Comparison of ENCODE assay signal across 27 cellular contexts in the genomic region with DNA sequence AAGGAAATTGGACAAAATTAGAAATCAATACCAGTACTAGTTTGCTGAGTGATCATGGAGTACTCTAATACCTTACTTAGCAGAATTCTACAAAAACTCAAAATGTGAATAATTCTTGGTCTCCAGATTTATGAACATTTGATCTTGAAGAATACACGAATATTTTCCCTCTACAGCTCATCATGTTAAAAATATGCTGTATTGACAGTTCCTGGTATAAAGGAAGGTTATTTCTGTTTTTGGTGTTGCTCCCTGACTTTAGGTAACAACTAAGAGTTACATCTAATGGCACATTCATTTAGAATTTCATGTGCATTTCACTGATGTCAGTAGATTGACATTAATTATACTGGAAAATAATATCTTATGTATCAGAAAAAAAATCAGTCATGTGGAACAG.
"Had no signal": no experiment of that assay in that cellular context is flagged by ENCODE, and none has a peak within 500 bp of the region (broad histone marks: within the 10 kb centered on the region; RNA-seq: fewer than 3 reads in every experiment).

No MANE protein-coding gene starts in this region.

- H3K9me3 ChIP-seq: colonic mucosa, esophagus muscularis mucosa, esophagus squamous epithelium, gastrocnemius medialis, gastroesophageal sphincter, heart left ventricle, heart right ventricle had no signal

- DNase-seq: colonic mucosa; cortex of kidney; dermis blood vessel endothelial cell; dorsolateral prefrontal cortex; effector CD4-positive, alpha-beta T cell; effector CD8-positive, alpha-beta T cell; effector memory CD4-positive, alpha-beta T cell; effector memory CD8-positive, alpha-beta T cell; endodermal cell; esophagus squamous epithelium; foreskin fibroblast; foreskin keratinocyte; foreskin melanocyte; gastrocnemius medialis; glutamatergic neuron; head of caudate nucleus; heart left ventricle; heart right ventricle had no signal

- H3K27ac ChIP-seq: colonic mucosa, coronary artery, dorsolateral prefrontal cortex, epithelial cell of prostate, esophagus muscularis mucosa, esophagus squamous epithelium, foreskin keratinocyte, gastrocnemius medialis, gastroesophageal sphincter, heart left ventricle, heart right ventricle had no signal

- H3K4me3 ChIP-seq: colonic mucosa, coronary artery, dorsolateral prefrontal cortex, esophagus muscularis mucosa, esophagus squamous epithelium, gastrocnemius medialis, gastroesophageal sphincter, heart left ventricle, heart right ventricle had no signal

- H3K36me3 ChIP-seq: colonic mucosa, esophagus muscularis mucosa, esophagus squamous epithelium, gastrocnemius medialis, gastroesophageal sphincter, heart left ventricle, heart right ventricle had no signal

- FAIRE-seq: colon, endometrium, endothelial cell of umbilical vein, frontal cortex had no signal

- H3K27me3 ChIP-seq: colonic mucosa, esophagus muscularis mucosa, esophagus squamous epithelium, foreskin keratinocyte, gastrocnemius medialis, gastroesophageal sphincter, heart left ventricle, heart right ventricle had no signal

- H3K4me1 ChIP-seq: colonic mucosa, esophagus muscularis mucosa, esophagus squamous epithelium, foreskin keratinocyte, gastrocnemius medialis, gastroesophageal sphincter, heart left ventricle had no signal

- ATAC-seq: effector memory CD8-positive, alpha-beta T cell; esophagus mucosa; foreskin keratinocyte; gastrocnemius medialis; gastroesophageal sphincter; heart left ventricle; heart right ventricle had no signal
